10 cellular contexts compared by ENCODE assay signal in the genomic region with DNA sequence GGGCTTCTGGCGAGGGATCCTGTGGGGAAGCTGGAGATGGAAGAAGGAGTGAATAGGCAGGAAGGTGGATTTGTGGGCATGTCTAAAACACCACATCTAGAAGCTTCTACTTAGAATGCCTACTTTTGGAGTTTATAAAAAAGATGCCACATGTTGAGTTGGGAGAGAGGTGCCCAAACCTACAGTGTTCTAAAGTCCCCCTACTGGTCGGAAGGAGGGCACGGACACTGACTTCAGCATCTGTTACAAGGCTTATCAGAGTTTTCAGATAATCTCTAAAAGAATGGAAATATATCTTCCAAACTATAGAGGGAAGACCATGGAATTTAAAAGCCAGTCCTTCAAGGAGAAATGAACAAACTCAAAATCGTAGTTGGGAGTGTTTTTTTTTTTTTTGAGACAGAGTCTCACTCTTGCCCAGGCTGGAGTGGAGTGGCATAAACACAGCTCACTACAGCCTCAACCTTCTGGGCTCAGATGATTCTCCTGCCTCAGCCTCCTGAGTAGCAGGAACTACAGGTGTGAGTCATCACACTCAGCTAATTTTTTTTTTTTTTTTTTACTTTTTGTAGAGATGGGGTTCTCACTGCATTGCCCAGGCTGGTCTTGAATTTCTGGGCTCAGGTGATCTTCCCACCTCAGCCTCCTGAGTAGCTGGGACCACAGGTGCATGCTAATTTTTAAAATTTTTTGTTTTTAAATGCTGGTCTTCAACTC. TPM values are rescaled to one million over a fixed set of nuclear protein-coding genes. Genes with fewer than 3 reads are reported as not detected.
A peak's percentile ranks its signal among the peaks of the same experiment; 100 is the strongest.
DNase-seq lines count a peak whose midpoint lies in the region; ATAC-seq and TF ChIP-seq lines count a peak whose summit lies in the region.
"Had no signal": no experiment of that assay in that cellular context is flagged by ENCODE, and none has a peak within 500 bp of the region (broad histone marks: within the 10 kb centered on the region; RNA-seq: fewer than 3 reads in every experiment).

No MANE protein-coding gene starts in this region.

- H3K4me1 ChIP-seq in left lung: peaks cover 0 to 32% of the 10 kb centered on the region in 2 donors

- H3K9me3 ChIP-seq in T-helper 17 cell (ENCODE audit: control insufficient read depth, low read length, poor library complexity, severe bottlenecking) (no peaks in the 10 kb centered on the region), left lung (no peaks in the 10 kb centered on the region)

- no peak overlapping the region for H3K4me3 Mint-ChIP-seq in T-helper 17 cell
- H3K4me3 Mint-ChIP-seq: activated naive CD8-positive, alpha-beta T cell treated with anti-CD3 and anti-CD28 coated beads, Interleukin-2, amount 10 ng/mL, durations not matched to agents 7 days and 5 days; mesothelial cell of epicardium had no signal

- H3K27me3 ChIP-seq in left lung: no peaks in the 10 kb centered on the region

- H3K27ac Mint-ChIP-seq in T-helper 17 cell: no peak overlapping the region
- H3K27ac Mint-ChIP-seq: activated naive CD8-positive, alpha-beta T cell treated with anti-CD3 and anti-CD28 coated beads, Interleukin-2, amount 10 ng/mL, durations not matched to agents 7 days and 5 days; mesothelial cell of epicardium had no signal

- no peak overlapping the region for H3K4me3 ChIP-seq in left lung

- H3K27me3 Mint-ChIP-seq in T-helper 17 cell: no peaks in the 10 kb centered on the region
- H3K27me3 Mint-ChIP-seq: activated naive CD8-positive, alpha-beta T cell treated with anti-CD3 and anti-CD28 coated beads, Interleukin-2, amount 10 ng/mL, durations not matched to agents 7 days and 5 days had no signal

- no peaks in the 10 kb centered on the region for H3K36me3 ChIP-seq in left lung

- DNase-seq in AG09319 (ENCODE audit: extremely low read depth, low read depth): no peak
- no peak for DNase-seq in GM20000 (ENCODE audit: low spot score)
- no peak for DNase-seq in T-helper 17 cell
- peak in 1 of 2 donors; percentile 19 for DNase-seq in left lung
- no peak for DNase-seq in OCI-M1 (lab: John Stamatoyannopoulos, UW)
- DNase-seq in DMS79 treated with DMSO at 0.1 percent for 48 hours (lab: John Stamatoyannopoulos, UW): no peak
- DNase-seq: activated naive CD8-positive, alpha-beta T cell treated with anti-CD3 and anti-CD28 coated beads, Interleukin-2, amount 10 ng/mL, durations not matched to agents 7 days and 5 days had no signal

- intact Hi-C loops in left lung (cut with DNase I): no loop called here

- no peaks in the 10 kb centered on the region for H3K36me3 Mint-ChIP-seq in T-helper 17 cell (ENCODE audit: low read depth)
- H3K36me3 Mint-ChIP-seq: activated naive CD8-positive, alpha-beta T cell treated with anti-CD3 and anti-CD28 coated beads, Interleukin-2, amount 10 ng/mL, durations not matched to agents 7 days and 5 days; mesothelial cell of epicardium had no signal

- H3K4me1 Mint-ChIP-seq in T-helper 17 cell: peaks cover 4% of the 10 kb centered on the region
- H3K4me1 Mint-ChIP-seq: mesothelial cell of epicardium had no signal

- TF ChIP-seq CTCF in AG09319 (IDR thresholded peaks at IDR 0.05; ENCODE audit: low read depth, low read length): peak; percentile 29
- TF ChIP-seq CTCF in GM20000 (IDR thresholded peaks at IDR 0.05; ENCODE audit: extremely low read depth, missing control alignments): peak; percentile 6
- peak; percentile 16 to 19 for TF ChIP-seq CTCF in left lung (IDR thresholded peaks at IDR 0.05)

- peak overlapping the region in 1 of 2 donors; percentile 34 for H3K27ac ChIP-seq in left lung

- peak; percentile 42 for ATAC-seq in T-helper 17 cell
- ATAC-seq in left lung: no peak
- no peak for ATAC-seq in HG02884 (IDR thresholded peaks at IDR 0.05; ENCODE audit: unreplicated experiment)
- ATAC-seq in HG02571 (IDR thresholded peaks at IDR 0.05; ENCODE audit: unreplicated experiment): no peak

RNA-seq across cellular contexts. Expression of a gene that starts 14.8 kb away (rescaled TPM):
- total RNA-seq in T-helper 17 cell (10 to 100 TPM; 16.3 to 18.2 TPM), left lung (10 to 100 TPM; 13.2 to 13.5 TPM)

RNA-seq across cellular contexts. Expression of a gene that starts 27.4 kb away (rescaled TPM):
- total RNA-seq in T-helper 17 cell (10 to 100 TPM; 23.1 to 34.2 TPM), left lung (10 to 100 TPM; 20.3 to 21.2 TPM)

RNA-seq across cellular contexts. Expression of a gene that starts 30.7 kb away (rescaled TPM):
- 1 to 10 TPM in 1 of 2 donors, under 1 TPM in 1; 0.94 to 1.9 TPM for total RNA-seq in T-helper 17 cell
- total RNA-seq in left lung: 1 to 10 TPM; 2.3 to 4.9 TPM

RNA-seq across cellular contexts. Expression of a gene that starts 40.4 kb away (rescaled TPM):
- total RNA-seq in T-helper 17 cell (100 to 1,000 TPM; 233 to 245 TPM), left lung (100 to 1,000 TPM; 217 to 221 TPM)
